ENCODE assay signal across 1 cellular context in the genomic region with DNA sequence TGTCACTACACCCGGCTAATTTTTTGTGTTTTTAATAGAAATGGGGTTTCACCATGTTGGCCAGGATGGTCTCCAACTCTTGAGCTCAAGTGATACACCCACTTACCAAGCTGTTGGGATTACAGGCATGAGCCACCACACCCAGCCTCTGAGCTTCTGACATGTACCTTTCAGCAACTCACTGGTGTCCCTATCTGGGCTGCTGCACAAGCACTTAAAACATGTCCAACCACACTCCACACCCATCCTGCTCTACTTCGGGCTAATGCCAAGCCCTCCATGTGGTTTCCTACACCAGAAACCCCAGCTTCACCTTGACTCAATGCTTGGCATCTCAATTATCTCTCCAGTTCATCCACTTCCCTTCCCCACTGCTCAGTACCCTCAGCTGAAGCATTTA.
TF ChIP-seq lines count a peak whose summit lies in the region.

No MANE protein-coding gene starts in this region.

TF ChIP-seq in IMR-90, 13 proteins besides CTCF, POLR2A, EP300 and RAD21:
- TF ChIP-seq, protein P1, sequence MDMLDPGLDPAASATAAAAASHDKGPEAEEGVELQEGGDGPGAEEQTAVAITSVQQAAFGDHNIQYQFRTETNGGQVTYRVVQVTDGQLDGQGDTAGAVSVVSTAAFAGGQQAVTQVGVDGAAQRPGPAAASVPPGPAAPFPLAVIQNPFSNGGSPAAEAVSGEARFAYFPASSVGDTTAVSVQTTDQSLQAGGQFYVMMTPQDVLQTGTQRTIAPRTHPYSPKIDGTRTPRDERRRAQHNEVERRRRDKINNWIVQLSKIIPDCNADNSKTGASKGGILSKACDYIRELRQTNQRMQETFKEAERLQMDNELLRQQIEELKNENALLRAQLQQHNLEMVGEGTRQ (IDR thresholded peaks at IDR 0.05; ENCODE audit: low read depth, low read length): no peak
- TF ChIP-seq SMC3 (IDR thresholded peaks at IDR 0.05; ENCODE audit: low read depth, low read length) (no peak), MAZ (IDR thresholded peaks at IDR 0.05; ENCODE audit: borderline replicate concordance, low read depth, low read length) (no peak), RCOR1 (IDR thresholded peaks at IDR 0.05; ENCODE audit: insufficient replicate concordance, low read length) (no peak), MXI1 (IDR thresholded peaks at IDR 0.05; ENCODE audit: borderline replicate concordance, low read depth, low read length) (no peak), BHLHE40 (IDR thresholded peaks at IDR 0.05; ENCODE audit: low read depth, low read length) (no peak), FOS (IDR thresholded peaks at IDR 0.05; ENCODE audit: low read depth, low read length) (no peak), NFE2L2 (IDR thresholded peaks at IDR 0.05; ENCODE audit: low read depth, low read length) (no peak), RFX5 (IDR thresholded peaks at IDR 0.05; ENCODE audit: low read depth, low read length) (no peak), MAFK (IDR thresholded peaks at IDR 0.05; ENCODE audit: low read depth, low read length) (no peak), CEBPB (IDR thresholded peaks at IDR 0.05; ENCODE audit: low read depth, low read length) (no peak), CHD1 (IDR thresholded peaks at IDR 0.05; ENCODE audit: low read depth, low read length) (no peak)
- TF ChIP-seq, protein P2, sequence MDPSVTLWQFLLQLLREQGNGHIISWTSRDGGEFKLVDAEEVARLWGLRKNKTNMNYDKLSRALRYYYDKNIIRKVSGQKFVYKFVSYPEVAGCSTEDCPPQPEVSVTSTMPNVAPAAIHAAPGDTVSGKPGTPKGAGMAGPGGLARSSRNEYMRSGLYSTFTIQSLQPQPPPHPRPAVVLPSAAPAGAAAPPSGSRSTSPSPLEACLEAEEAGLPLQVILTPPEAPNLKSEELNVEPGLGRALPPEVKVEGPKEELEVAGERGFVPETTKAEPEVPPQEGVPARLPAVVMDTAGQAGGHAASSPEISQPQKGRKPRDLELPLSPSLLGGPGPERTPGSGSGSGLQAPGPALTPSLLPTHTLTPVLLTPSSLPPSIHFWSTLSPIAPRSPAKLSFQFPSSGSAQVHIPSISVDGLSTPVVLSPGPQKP (IDR thresholded peaks at IDR 0.05; ENCODE audit: borderline replicate concordance, low read depth, low read length): no peak
TF ChIP-seq in IMR-90: peak in this region for 0.
